24 cellular contexts compared by ENCODE assay signal in genomic region chr15:101620645-101621044, GRCh38. TPM values are rescaled to one million over a fixed set of nuclear protein-coding genes. Genes with fewer than 3 reads are reported as not detected.
DNase-seq lines count a peak whose midpoint lies in the region; ATAC-seq and TF ChIP-seq lines count a peak whose summit lies in the region.
"Had no signal": no experiment of that assay in that cellular context is flagged by ENCODE, and none has a peak within 500 bp of the region (broad histone marks: within the 10 kb centered on the region; RNA-seq: fewer than 3 reads in every experiment).

No MANE protein-coding gene starts in this region.

- H3K4me1 Mint-ChIP-seq in glutamatergic neuron (ENCODE audit: low read depth, unreplicated experiment) = peaks cover 39% of the 10 kb centered on the region

- H3K4me3 ChIP-seq in cardiac muscle cell = no peak overlapping the region
- no peak overlapping the region for H3K4me3 ChIP-seq in heart left ventricle
- H3K4me3 ChIP-seq in NT2/D1 (ENCODE audit: insufficient read length, low read depth) = no peak overlapping the region
- H3K4me3 ChIP-seq: lower lobe of right lung, prostate gland had no signal

- H3K27me3 ChIP-seq in cardiac muscle cell = no peaks in the 10 kb centered on the region
- no peaks in the 10 kb centered on the region for H3K27me3 ChIP-seq in heart left ventricle
- no peaks in the 10 kb centered on the region for H3K27me3 ChIP-seq in NT2/D1 (ENCODE audit: insufficient read depth, insufficient read length)

- H3K36me3 ChIP-seq in cardiac muscle cell (no peaks in the 10 kb centered on the region), heart left ventricle (no peaks in the 10 kb centered on the region), NT2/D1 (ENCODE audit: insufficient read depth, insufficient read length, low read length) (peaks cover 1% of the 10 kb centered on the region)
- H3K36me3 ChIP-seq: lower lobe of right lung, prostate gland had no signal

- WGBS in heart left ventricle, 4 donors = 79 to 85% (median 80%) methylated on average over 9 to 10 of the region's 10 CpGs

- TF ChIP-seq CTCF in cardiac muscle cell (IDR thresholded peaks at IDR 0.05; ENCODE audit: low read depth, low read length) (no peak), heart left ventricle (IDR thresholded peaks at IDR 0.05) (no peak), glutamatergic neuron (IDR thresholded peaks at IDR 0.05; ENCODE audit: partially characterized antibody, unreplicated experiment) (no peak)

- DNase-seq in cardiac muscle cell (ENCODE audit: low read depth in 1 of 2, low spot score in 1 of 2) (peak in 1 of 2 donors; percentile 40), heart left ventricle (no peak), NT2/D1 (ENCODE audit: low read depth, low spot score) (no peak), glutamatergic neuron (no peak), NCI-H1092 (lab: John Stamatoyannopoulos, UW) (no peak), cortex of kidney (lab: John Stamatoyannopoulos, UW) (no peak)
- DNase-seq: 8988T; activated CD4-positive, alpha-beta T cell treated with anti-CD3 and anti-CD28 coated beads for 48 hours; activated naive CD4-positive, alpha-beta T cell treated with anti-CD3 and anti-CD28 coated beads for 36 hours; activated T-cell treated with anti-CD3 and anti-CD28 coated beads, Interleukin-2, amount 50 U/mL, for 48 hours; amygdala; Kasumi-1; lower lobe of right lung; NCI-H1105 treated with DMSO at 0.1 percent for 48 hours; NCI-H2029; NCI-H526 treated with DMSO at 0.1 percent for 48 hours; stimulated activated CD8-positive, alpha-beta memory T cell treated with anti-CD3 and anti-CD28 coated beads, Interleukin-4, amount 100 ng/mL, for 48 hours had no signal

- H3K27ac Mint-ChIP-seq in glutamatergic neuron (ENCODE audit: unreplicated experiment) = peak overlapping the region; percentile 87
- H3K27ac Mint-ChIP-seq: activated naive CD4-positive, alpha-beta T cell treated with anti-CD3 and anti-CD28 coated beads for 36 hours; T-helper 2 cell treated with Interferon-gamma antibody and Interleukin-4, amounts not matched to agents 5 μg/mL and 100 μg/mL, for 36 hours; type B pancreatic cell had no signal

- H3K27ac ChIP-seq in cardiac muscle cell = peak overlapping the region; percentile 93
- no peak overlapping the region for H3K27ac ChIP-seq in heart left ventricle
- H3K27ac ChIP-seq: lower lobe of right lung, prostate gland, VCaP had no signal

- H3K9me3 Mint-ChIP-seq in glutamatergic neuron (ENCODE audit: unreplicated experiment) = peaks cover 11% of the 10 kb centered on the region
- H3K9me3 Mint-ChIP-seq: T-helper 2 cell treated with Interferon-gamma antibody and Interleukin-4, amounts not matched to agents 5 μg/mL and 100 μg/mL, for 36 hours had no signal

- no peak overlapping the region for H3K4me3 Mint-ChIP-seq in glutamatergic neuron (ENCODE audit: unreplicated experiment)
- H3K4me3 Mint-ChIP-seq: activated naive CD4-positive, alpha-beta T cell treated with anti-CD3 and anti-CD28 coated beads for 36 hours; T-helper 2 cell treated with Interferon-gamma antibody and Interleukin-4, amounts not matched to agents 5 μg/mL and 100 μg/mL, for 36 hours; type B pancreatic cell had no signal

- H3K9ac ChIP-seq in NT2/D1 (ENCODE audit: insufficient read length, low read depth) = peak overlapping the region; percentile 34

- peaks cover 32% of the 10 kb centered on the region for H3K36me3 Mint-ChIP-seq in glutamatergic neuron (ENCODE audit: unreplicated experiment)

- peaks cover 9% of the 10 kb centered on the region for H3K27me3 Mint-ChIP-seq in glutamatergic neuron (ENCODE audit: unreplicated experiment)
- H3K27me3 Mint-ChIP-seq: type B pancreatic cell had no signal

- no peak for ATAC-seq in heart left ventricle
- no peak for ATAC-seq in HG02610 (IDR thresholded peaks at IDR 0.05; ENCODE audit: unreplicated experiment)
- no peak for ATAC-seq in HG02852 (IDR thresholded peaks at IDR 0.05; ENCODE audit: unreplicated experiment)
- ATAC-seq: lower lobe of right lung, SK-N-SH treated with all-trans-retinoic acid at 6 μM for 48 hours had no signal

- H3K9me3 ChIP-seq in cardiac muscle cell (ENCODE audit: low read depth) (no peaks in the 10 kb centered on the region), heart left ventricle (peaks cover 0 to 10% (median 0%) of the 10 kb centered on the region in 12 donors), NT2/D1 (ENCODE audit: insufficient read depth, low read length) (peaks cover 31% of the 10 kb centered on the region)
- H3K9me3 ChIP-seq: lower lobe of right lung, prostate gland had no signal

- intact Hi-C loops in heart left ventricle (cut with DNase I) = loop anchor here in 1 of 10 donors (2.0 kb wide), 1 partner anchor 18 kb away; no protein-coding TSS in a partner anchor

- peaks cover 55% of the 10 kb centered on the region for H3K4me1 ChIP-seq in cardiac muscle cell (ENCODE audit: low read depth)
- H3K4me1 ChIP-seq in heart left ventricle = peaks cover 0 to 46% (median 17%) of the 10 kb centered on the region in 12 donors
- no peaks in the 10 kb centered on the region for H3K4me1 ChIP-seq in NT2/D1 (ENCODE audit: insufficient read depth, insufficient read length)

- TF ChIP-seq POLR2A in heart left ventricle (IDR thresholded peaks at IDR 0.05) = no peak

RNA-seq across cellular contexts. Expression of gene TM2D3, which starts 31.5 kb away (rescaled TPM):
- total RNA-seq in cardiac muscle cell (31.7 and 36.3 TPM in 2 replicates), heart left ventricle (10 to 100 TPM; 43.7 to 60.4 (median 49.5) TPM), glutamatergic neuron (ENCODE audit: unreplicated experiment) (58.6 TPM)
- polyA plus RNA-seq in cardiac muscle cell (65.4 and 94.5 TPM in 2 replicates), heart left ventricle (10 to 100 TPM; 46.2 to 63.8 TPM)
